ENCODE assay signal across 11 cellular contexts in genomic region chr1:200363200-200363933, GRCh38. TPM values are rescaled to one million over a fixed set of nuclear protein-coding genes. Genes with fewer than 3 reads are reported as not detected.
DNase-seq lines count a peak whose midpoint lies in the region; ATAC-seq lines count a peak whose summit lies in the region.
"Had no signal": no experiment of that assay in that cellular context is flagged by ENCODE, and none has a peak within 500 bp of the region (broad histone marks: within the 10 kb centered on the region; RNA-seq: fewer than 3 reads in every experiment).

No MANE protein-coding gene starts in this region.

- intact Hi-C loops in CD4-positive, alpha-beta memory T cell (cut with micrococcal nuclease) = no loop called here

- peak overlapping the region; percentile 20 to 35 for H3K4ac ChIP-seq in mesenchymal stem cell (ENCODE audit: low read depth in 1 of 2, low read length in 2 of 2)

- no peak overlapping the region for H3K14ac ChIP-seq in mesenchymal stem cell (ENCODE audit: low read length in 2 of 2)

- H3K27me3 ChIP-seq in mesenchymal stem cell (ENCODE audit: control insufficient read depth in 1 of 2, insufficient read depth in 1 of 2, low read length in 2 of 2) = no peaks in the 10 kb centered on the region
- H3K27me3 ChIP-seq in CD4-positive, alpha-beta memory T cell (ENCODE audit: insufficient read depth, low read length) = no peaks in the 10 kb centered on the region

- no peak overlapping the region for H3K9ac ChIP-seq in mesenchymal stem cell (ENCODE audit: low read length)

- no peaks in the 10 kb centered on the region for H3K36me3 ChIP-seq in mesenchymal stem cell (ENCODE audit: control insufficient read depth in 1 of 2, insufficient read depth in 2 of 2, low read depth in 1 of 2, low read length in 2 of 2)
- no peaks in the 10 kb centered on the region for H3K36me3 ChIP-seq in CD4-positive, alpha-beta memory T cell (ENCODE audit: insufficient read depth, low read length)
- H3K36me3 ChIP-seq: prostate gland had no signal

- CTCF ChIA-PET in CD4-positive, alpha-beta memory T cell (lab: Charles Lee; ENCODE audit: partially characterized antibody) = no interaction called here

- H3K36me3 Mint-ChIP-seq in CD4-positive, alpha-beta memory T cell = peaks cover 1 to 7% of the 10 kb centered on the region in 2 donors

- no peak overlapping the region for H3K4me2 ChIP-seq in mesenchymal stem cell (ENCODE audit: low read length, poor library complexity, severe bottlenecking)

- peak; percentile 58 for ATAC-seq in GM18511 (IDR thresholded peaks at IDR 0.05; ENCODE audit: unreplicated experiment)
- ATAC-seq in HG03159 (IDR thresholded peaks at IDR 0.05; ENCODE audit: unreplicated experiment) = peak; percentile 59
- no peak for ATAC-seq in GM18858 (IDR thresholded peaks at IDR 0.05; ENCODE audit: unreplicated experiment)
- ATAC-seq: CD8-positive, alpha-beta T cell had no signal

- DNase-seq in SKM-1 treated with dmso at 0.1 percent for 144 hours (lab: John Stamatoyannopoulos, UW; ENCODE audit: unreplicated experiment) (peak; percentile 57), mesenchymal stem cell (peak; percentile 83)
- no peak for DNase-seq in effector CD8-positive, alpha-beta T cell (lab: John Stamatoyannopoulos, UW)
- DNase-seq in CD4-positive, alpha-beta memory T cell = no peak
- no peak for DNase-seq in activated effector memory CD4-positive, alpha-beta T cell treated with anti-CD3 and anti-CD28 coated beads, Interleukin-2, amount 50 U/mL, for 16 hours
- DNase-seq: activated CD4-positive, alpha-beta T cell treated with anti-CD3 and anti-CD28 coated beads, Interleukin-2, amount 50 U/mL, for 1 hour; CD8-positive, alpha-beta T cell had no signal

- no peaks in the 10 kb centered on the region for H3K9me3 Mint-ChIP-seq in CD4-positive, alpha-beta memory T cell
- H3K9me3 Mint-ChIP-seq: CD8-positive, alpha-beta T cell had no signal

- H2BK12ac ChIP-seq in mesenchymal stem cell (ENCODE audit: low read length in 2 of 2) = peak overlapping the region in 1 of 2 experiments; percentile 67

- no peaks in the 10 kb centered on the region for H3K4me1 Mint-ChIP-seq in CD4-positive, alpha-beta memory T cell

- no peak overlapping the region for H3K23ac ChIP-seq in mesenchymal stem cell (ENCODE audit: low read length in 2 of 2)

- H3K4me3 ChIP-seq in mesenchymal stem cell (ENCODE audit: insufficient read depth in 1 of 2, low read depth in 1 of 2, low read length in 2 of 2) = no peak overlapping the region
- H3K4me3 ChIP-seq in CD4-positive, alpha-beta memory T cell (ENCODE audit: low read length in 2 of 2) = no peak overlapping the region
- H3K4me3 ChIP-seq: prostate gland had no signal

- H2BK5ac ChIP-seq in mesenchymal stem cell (ENCODE audit: low read depth, low read length, poor library complexity, severe bottlenecking) = no peak overlapping the region

- no peak overlapping the region for H3K27ac Mint-ChIP-seq in CD4-positive, alpha-beta memory T cell
- H3K27ac Mint-ChIP-seq: CD8-positive, alpha-beta T cell had no signal

- H4K91ac ChIP-seq in mesenchymal stem cell (ENCODE audit: low read length) = no peak overlapping the region

- H2AK5ac ChIP-seq in mesenchymal stem cell (ENCODE audit: low read length, severe bottlenecking) = peak overlapping the region; percentile 89

- no peaks in the 10 kb centered on the region for H3K79me1 ChIP-seq in mesenchymal stem cell (replicated peaks; ENCODE audit: low read length, poor library complexity, severe bottlenecking)

- H2BK120ac ChIP-seq in mesenchymal stem cell (ENCODE audit: low read depth, low read length) = peak overlapping the region; percentile 42

- H3K9me3 ChIP-seq in mesenchymal stem cell (ENCODE audit: control insufficient read depth, low read length) = no peaks in the 10 kb centered on the region
- no peaks in the 10 kb centered on the region for H3K9me3 ChIP-seq in CD4-positive, alpha-beta memory T cell (ENCODE audit: control insufficient read depth in 1 of 2, low read length in 2 of 2)
- H3K9me3 ChIP-seq: prostate gland had no signal

- H3K4me3 Mint-ChIP-seq in CD4-positive, alpha-beta memory T cell = no peak overlapping the region
- H3K4me3 Mint-ChIP-seq: CD8-positive, alpha-beta T cell had no signal

- peaks cover 8% of the 10 kb centered on the region for H3K4me1 ChIP-seq in mesenchymal stem cell (ENCODE audit: control insufficient read depth, insufficient read depth, low read depth, low read length)
- no peaks in the 10 kb centered on the region for H3K4me1 ChIP-seq in CD4-positive, alpha-beta memory T cell (ENCODE audit: insufficient read depth, low read length)
- H3K4me1 ChIP-seq: prostate gland had no signal

- POLR2A ChIA-PET in CD4-positive, alpha-beta memory T cell (lab: Charles Lee; ENCODE audit: partially characterized antibody) = interaction anchor here (1.0 kb wide), 1 partner anchor 10 kb away, joined by 3 read pairs; no protein-coding TSS in a partner anchor

- no peak overlapping the region for H3K27ac ChIP-seq in mesenchymal stem cell (ENCODE audit: low read length, poor library complexity, severe bottlenecking)
- no peak overlapping the region for H3K27ac ChIP-seq in CD4-positive, alpha-beta memory T cell (ENCODE audit: low read depth, low read length)
- H3K27ac ChIP-seq: prostate gland had no signal

- 53% methylated on average over 2 of the region's 6 CpGs for WGBS in mesenchymal stem cell

- H3K18ac ChIP-seq in mesenchymal stem cell (ENCODE audit: low read depth in 1 of 2, low read length in 2 of 2) = peak overlapping the region in 1 of 2 experiments; percentile 11

- peak overlapping the region; percentile 82 for H4K8ac ChIP-seq in mesenchymal stem cell (ENCODE audit: low read length)

- no peaks in the 10 kb centered on the region for H3K27me3 Mint-ChIP-seq in CD4-positive, alpha-beta memory T cell

- H2AFZ ChIP-seq in mesenchymal stem cell (ENCODE audit: low read depth, low read length) = no peak overlapping the region

- peak overlapping the region; percentile 52 for H2BK15ac ChIP-seq in mesenchymal stem cell (ENCODE audit: low read depth, poor library complexity, severe bottlenecking)

RNA-seq across cellular contexts. Expression of gene ZNF281, which starts 46.5 kb away (rescaled TPM):
- polyA plus RNA-seq in mesenchymal stem cell (2013, experiment 1 of 2) = 28.4 TPM
- 27.8 TPM for polyA plus RNA-seq in mesenchymal stem cell (2013, experiment 2 of 2)
- 10 to 100 TPM; 23.1 to 24.1 TPM for total RNA-seq in CD4-positive, alpha-beta memory T cell
- polyA plus RNA-seq in CD4-positive, alpha-beta memory T cell = 10 to 100 TPM; 26.0 to 39.5 TPM

Comparison
In these comparisons a context has a peak if more than half of its experiments do, and no peak if none do; other contexts are left out.
1. DNase-seq: peak in SKM-1 treated with dmso at 0.1 percent for 144 hours (single experiment) and mesenchymal stem cell (single experiment); none in effector CD8-positive, alpha-beta T cell (single experiment), CD4-positive, alpha-beta memory T cell (0 of 5) and activated effector memory CD4-positive, alpha-beta T cell treated with anti-CD3 and anti-CD28 coated beads, Interleukin-2, amount 50 U/mL, for 16 hours (single experiment).